Comparison of ENCODE assay signal across 13 cellular contexts in the genomic region with DNA sequence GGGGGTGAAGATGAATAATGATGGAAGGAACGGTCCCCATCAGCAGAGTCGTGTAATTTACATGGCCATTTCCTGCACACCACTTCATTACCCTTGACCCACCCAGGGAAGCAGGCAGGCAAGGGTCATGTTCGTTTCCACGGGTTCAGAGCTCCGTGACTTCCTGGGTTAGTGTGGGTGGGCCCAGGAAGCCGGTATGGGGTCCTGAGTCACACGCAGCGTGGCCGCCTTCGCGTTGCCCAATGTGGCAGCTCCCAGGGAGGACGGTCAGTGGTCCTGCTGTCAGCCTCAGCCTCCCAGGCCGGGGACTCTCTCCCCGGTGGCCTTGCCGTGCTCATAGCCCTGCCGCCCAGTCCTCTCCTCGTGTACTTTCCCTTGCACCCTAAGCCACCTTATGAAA. TPM values are rescaled to one million over a fixed set of nuclear protein-coding genes. Genes with fewer than 3 reads are reported as not detected.
"Had no signal": no experiment of that assay in that cellular context is flagged by ENCODE, and none has a peak within 500 bp of the region (broad histone marks: within the 10 kb centered on the region; RNA-seq: fewer than 3 reads in every experiment).

No MANE protein-coding gene starts in this region.

- ATAC-seq: natural killer cell had no signal

- H3K27me3 ChIP-seq: testis had no signal

- H3K27ac ChIP-seq: esophagus squamous epithelium, testis had no signal

- H3K9me3 ChIP-seq: esophagus squamous epithelium, testis had no signal

- DNase-seq: activated CD4-positive, alpha-beta memory T cell treated with anti-CD3 and anti-CD28 coated beads for 36 hours; aorta; esophagus squamous epithelium; foreskin fibroblast; glutamatergic neuron; stimulated activated CD4-positive, alpha-beta T cell treated with anti-CD3 and anti-CD28 coated beads, Interleukin-2, amount 100 ng/mL, for 48 hours; testis had no signal

- H3K4me1 ChIP-seq: testis had no signal

- H3K36me3 ChIP-seq: esophagus squamous epithelium had no signal

- H3K4me3 ChIP-seq: esophagus squamous epithelium, testis had no signal

RNA-seq across cellular contexts. Expression of a gene that starts 5.1 kb away (rescaled TPM):
- total RNA-seq: aorta, bronchial epithelial cell, chondrocyte, mucosa of gallbladder, natural killer cell, omental fat pad, urinary bladder had no signal
- polyA plus RNA-seq: aorta, urinary bladder had no signal
